In the genomic region with DNA sequence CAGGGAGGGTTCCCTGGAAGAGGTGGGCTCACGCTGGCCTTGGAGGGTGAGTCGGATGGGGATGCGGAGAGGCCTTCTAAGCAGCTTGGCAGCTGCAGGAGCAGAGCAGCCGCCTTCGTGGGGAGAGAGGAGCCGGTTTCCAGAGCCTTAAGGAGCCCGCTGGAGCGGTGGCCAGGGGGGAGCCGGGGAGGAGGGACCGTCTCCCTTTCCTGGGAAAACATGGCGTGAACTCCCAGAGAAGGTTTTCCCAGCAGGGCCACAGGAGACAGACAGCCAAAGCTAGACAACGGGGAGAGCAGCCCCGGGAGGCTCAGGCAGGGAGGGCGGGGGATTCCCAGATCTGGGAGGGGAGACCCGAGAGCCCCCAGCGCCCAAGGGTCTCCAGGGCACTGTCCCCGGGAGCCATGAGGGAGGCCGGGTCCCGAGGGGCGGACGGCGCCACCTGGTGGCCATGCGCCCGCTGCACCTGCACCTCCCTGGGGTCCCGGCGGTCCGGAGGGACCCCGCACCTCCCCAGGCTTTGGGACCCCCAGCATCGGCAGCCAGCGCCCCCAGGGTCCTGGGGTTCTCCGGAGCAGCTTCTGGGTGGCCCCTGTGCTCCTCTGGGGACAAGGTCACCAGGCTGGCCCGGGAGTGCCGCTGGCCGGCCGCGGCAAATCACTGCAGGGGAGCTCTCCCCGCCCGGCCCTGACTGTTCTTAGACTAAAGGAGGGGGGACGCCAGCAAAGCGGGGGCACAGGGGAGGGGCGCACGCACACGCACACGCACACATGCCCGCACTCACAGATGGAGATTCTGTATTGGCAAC, we compare ENCODE assay signal across 8 cellular contexts. TPM values are rescaled to one million over a fixed set of nuclear protein-coding genes. Genes with fewer than 3 reads are reported as not detected.
DNase-seq lines count a peak whose midpoint lies in the region; ATAC-seq, FAIRE-seq and TF ChIP-seq lines count a peak whose summit lies in the region.

No MANE protein-coding gene starts in this region.

- DNase-seq in AG10803 (ENCODE audit: low read depth) (peak; percentile 3), H7 (peak; percentile 99), MCF 10A (ENCODE audit: unreplicated experiment) (no peak), keratinocyte (ENCODE audit: low read depth, low spot score) (no peak), NCI-H1694 (lab: John Stamatoyannopoulos, UW) (no peak)
- DNase-seq in stimulated activated CD4-positive, alpha-beta T cell treated with anti-CD3 and anti-CD28 coated beads, Interleukin-4, amount 100 ng/mL, for 48 hours (ENCODE audit: low read depth in 2 of 2): peak; percentile 50 to 71

- peak; percentile 76 for TF ChIP-seq CTCF in AG10803 (conservative IDR thresholded peaks at IDR 0.05; ENCODE audit: low read length)
- TF ChIP-seq CTCF in VCaP (conservative IDR thresholded peaks at IDR 0.05): peak; percentile 95
- peak; percentile 97 for TF ChIP-seq CTCF in MCF 10A (IDR thresholded peaks at IDR 0.05; ENCODE audit: unreplicated experiment)
- TF ChIP-seq CTCF in keratinocyte (optimal IDR thresholded peaks at IDR 0.05 in 1 of 3, IDR thresholded peaks at IDR 0.05 in 1 of 3, conservative IDR thresholded peaks at IDR 0.05 in 1 of 3; ENCODE audit: extremely low read depth in 1 of 3, insufficient read depth in 2 of 3, low read length in 3 of 3): peak in 2 of 3 experiments; percentile 63 to 97

- H3K9me3 Mint-ChIP-seq in MCF 10A (ENCODE audit: unreplicated experiment): no peaks in the 10 kb centered on the region

- H3K79me2 ChIP-seq in keratinocyte (ENCODE audit: control insufficient read depth, insufficient read depth, low read length): peaks cover 23% of the 10 kb centered on the region

- H3K4me1 Mint-ChIP-seq in MCF 10A (ENCODE audit: insufficient read depth, unreplicated experiment): peaks cover 56% of the 10 kb centered on the region

- peaks cover 23% of the 10 kb centered on the region for H3K36me3 Mint-ChIP-seq in MCF 10A (ENCODE audit: insufficient read depth, unreplicated experiment)

- no peaks in the 10 kb centered on the region for H3K27me3 Mint-ChIP-seq in MCF 10A (ENCODE audit: insufficient read depth, unreplicated experiment)

- CTCF ChIA-PET in MCF 10A (lab: Yijun Ruan, JAX): interaction anchor here (0.6 to 5.8 kb wide), 49 partner anchors 8 to 322 kb away, joined by 3 to 171 read pairs (median 5); a partner anchor contains a TSS

- H3K9me1 ChIP-seq in keratinocyte (ENCODE audit: control insufficient read depth, extremely low read depth, insufficient read depth, low read length): peaks cover 2% of the 10 kb centered on the region

- H3K36me3 ChIP-seq in H7 (replicated peaks; ENCODE audit: control insufficient read depth, insufficient read depth, low read length) (no peaks in the 10 kb centered on the region), keratinocyte (ENCODE audit: control insufficient read depth in 2 of 2, extremely low read depth in 1 of 2, insufficient read depth in 2 of 2, low read length in 2 of 2) (no peaks in the 10 kb centered on the region)

- H3K27ac ChIP-seq in VCaP (peak overlapping the region; percentile 40; the same call in 1 of the 2 replicates), keratinocyte (ENCODE audit: control insufficient read depth, insufficient read depth, low read length) (no peak overlapping the region)

- no peak overlapping the region for H3K4me3 Mint-ChIP-seq in MCF 10A (ENCODE audit: unreplicated experiment)

- no peak for FAIRE-seq in keratinocyte (lab: Jason Lieb, UNC)

- ATAC-seq in HG03521 (IDR thresholded peaks at IDR 0.05; ENCODE audit: unreplicated experiment): no peak

- BruUV-seq in MCF 10A (replicated peaks; lab: Mats Ljungman, UMichigan): no TSS peak

- H3K9ac ChIP-seq in keratinocyte (ENCODE audit: control insufficient read depth, extremely low read depth, insufficient read depth, low read length): peak overlapping the region; percentile 13

- no peaks in the 10 kb centered on the region for H3K9me3 ChIP-seq in keratinocyte (ENCODE audit: control insufficient read depth, low read depth, low read length)

- no peaks in the 10 kb centered on the region for H4K20me1 ChIP-seq in keratinocyte (ENCODE audit: control insufficient read depth, extremely low read depth, insufficient read depth, low read length)

- H3K4me2 ChIP-seq in keratinocyte (ENCODE audit: control insufficient read depth, extremely low read depth, insufficient read depth, low read depth, low read length): no peak overlapping the region

- H3K4me1 ChIP-seq in keratinocyte (ENCODE audit: control insufficient read depth, extremely low read depth, insufficient read depth, low read length): peaks cover 95% of the 10 kb centered on the region

- H3K27ac Mint-ChIP-seq in MCF 10A (ENCODE audit: low read depth, unreplicated experiment): no peak overlapping the region

- dilution Hi-C loops in keratinocyte (cut with MboI; ENCODE audit: extremely low pct_ligation_motif_present, low sequenced_read_pairs): no loop called here

- H3K27me3 ChIP-seq in H7 (ENCODE audit: control insufficient read depth, insufficient read depth, low read length): no peaks in the 10 kb centered on the region
- no peaks in the 10 kb centered on the region for H3K27me3 ChIP-seq in keratinocyte (ENCODE audit: control insufficient read depth, extremely low read depth, insufficient read depth, low read length)

- H3K4me3 ChIP-seq in AG10803 (ENCODE audit: low read length) (no peak overlapping the region), H7 (ENCODE audit: insufficient read depth, low read depth, low read length) (peak overlapping the region; percentile 18), keratinocyte (ENCODE audit: control insufficient read depth in 2 of 3, extremely low read depth in 1 of 3, insufficient read depth in 2 of 3, low read depth in 1 of 3, low read length in 3 of 3) (peak overlapping the region in 1 of 3 experiments; percentile 9)

- intact Hi-C loops in MCF 10A (cut with micrococcal nuclease): loop anchor here (10.0 kb wide), 1 partner anchor 278 kb away; no protein-coding TSS in a partner anchor

- POLR2A ChIA-PET in MCF 10A (lab: Yijun Ruan, JAX): interaction anchor here (0.5 to 7.8 kb wide), 15 partner anchors 11 to 180 kb away, joined by 3 to 115 read pairs (median 4); a partner anchor contains a TSS

- peak overlapping the region; percentile 30 for H2AFZ ChIP-seq in keratinocyte (ENCODE audit: control insufficient read depth, low read length)

RNA-seq across cellular contexts. Expression of a gene that starts 2.4 kb away (rescaled TPM):
- total RNA-seq in H7 (2014; rRNA removed; shearing (Covaris generic)): not detected in 2 replicates
- 141 and 308 TPM in 2 replicates for total RNA-seq in MCF 10A (2022)
- polyA plus RNA-seq in keratinocyte: 19.3 to 26.4 TPM (median 22.3 TPM) in 3 replicates
- polyA plus RNA-seq in keratinocyte (2011; ENCODE audit: low read depth): 3.6 TPM
- 3.3 and 14.1 TPM in 2 replicates for polyA plus RNA-seq in keratinocyte (2011; cell fraction: cytosol; rRNA removed)
- 54.7 and 109 TPM in 2 replicates for polyA plus RNA-seq in keratinocyte (2011; cell fraction: nucleus; rRNA removed)
- 15.5 and 30.9 TPM in 2 replicates for polyA plus RNA-seq in keratinocyte (2012; ENCODE audit: low replicate concordance)
- polyA minus RNA-seq in keratinocyte: 2.3 to 3.8 TPM (median 2.6 TPM) in 3 replicates
- 17.8 TPM for polyA minus RNA-seq in keratinocyte (2011; cell fraction: cytosol; rRNA and poly(A)+ RNA removed)
- polyA minus RNA-seq in keratinocyte (2011; cell fraction: nucleus; rRNA and poly(A)+ RNA removed): 11.1 and 15.5 TPM in 2 replicates

RNA-seq across cellular contexts. Expression of a gene that starts 6.4 kb away (rescaled TPM):
- not detected in 2 replicates for total RNA-seq in H7 (2014; rRNA removed; shearing (Covaris generic))
- 43.3 and 77.7 TPM in 2 replicates for total RNA-seq in MCF 10A (2022)
- 7.5 to 10.7 TPM (median 9.4 TPM) in 3 replicates for polyA plus RNA-seq in keratinocyte
- polyA plus RNA-seq in keratinocyte (2011; ENCODE audit: low read depth): 13.2 TPM
- polyA plus RNA-seq in keratinocyte (2011; cell fraction: cytosol; rRNA removed): 0.74 and 1.1 TPM in 2 replicates
- 54.0 and 64.5 TPM in 2 replicates for polyA plus RNA-seq in keratinocyte (2011; cell fraction: nucleus; rRNA removed)
- 8.1 and 11.6 TPM in 2 replicates for polyA plus RNA-seq in keratinocyte (2012; ENCODE audit: low replicate concordance)
- 0.36 to 0.99 TPM in 2 of 3 replicates, not detected in the other for polyA minus RNA-seq in keratinocyte
- not detected for polyA minus RNA-seq in keratinocyte (2011; cell fraction: cytosol; rRNA and poly(A)+ RNA removed)
- 2.6 and 3.0 TPM in 2 replicates for polyA minus RNA-seq in keratinocyte (2011; cell fraction: nucleus; rRNA and poly(A)+ RNA removed)

RNA-seq across cellular contexts. Expression of a gene that starts 20.5 kb away (rescaled TPM):
- 0.35 and 2.0 TPM in 2 replicates for total RNA-seq in H7 (2014; rRNA removed; shearing (Covaris generic))
- 3.3 and 3.7 TPM in 2 replicates for total RNA-seq in MCF 10A (2022)
- 0.94 to 1.5 TPM (median 0.95 TPM) in 3 replicates for polyA plus RNA-seq in keratinocyte
- polyA plus RNA-seq in keratinocyte (2011; ENCODE audit: low read depth): 6.8 TPM
- 0.24 and 1.1 TPM in 2 replicates for polyA plus RNA-seq in keratinocyte (2011; cell fraction: cytosol; rRNA removed)
- polyA plus RNA-seq in keratinocyte (2011; cell fraction: nucleus; rRNA removed): 0.31 and 0.36 TPM in 2 replicates
- polyA plus RNA-seq in keratinocyte (2012; ENCODE audit: low replicate concordance): 0.38 and 1.1 TPM in 2 replicates
- polyA minus RNA-seq in keratinocyte: 0.16 to 1.0 TPM (median 0.74 TPM) in 3 replicates
- polyA minus RNA-seq in keratinocyte (2011; cell fraction: cytosol; rRNA and poly(A)+ RNA removed): not detected
- polyA minus RNA-seq in keratinocyte (2011; cell fraction: nucleus; rRNA and poly(A)+ RNA removed): not detected in 2 replicates

RNA-seq across cellular contexts. Expression of a gene that starts 59.3 kb away (rescaled TPM):
- total RNA-seq in H7 (2014; rRNA removed; shearing (Covaris generic)): not detected in 2 replicates
- total RNA-seq in MCF 10A (2022): not detected in 2 replicates
- polyA plus RNA-seq in keratinocyte: not detected in 3 replicates
- polyA plus RNA-seq in keratinocyte (2011; ENCODE audit: low read depth): not detected
- not detected in 2 replicates for polyA plus RNA-seq in keratinocyte (2011; cell fraction: cytosol; rRNA removed)
- not detected in 2 replicates for polyA plus RNA-seq in keratinocyte (2011; cell fraction: nucleus; rRNA removed)
- polyA plus RNA-seq in keratinocyte (2012; ENCODE audit: low replicate concordance): not detected in 2 replicates
- polyA minus RNA-seq in keratinocyte: not detected in 3 replicates
- polyA minus RNA-seq in keratinocyte (2011; cell fraction: cytosol; rRNA and poly(A)+ RNA removed): not detected
- not detected in 2 replicates for polyA minus RNA-seq in keratinocyte (2011; cell fraction: nucleus; rRNA and poly(A)+ RNA removed)

Comparison
In these comparisons a context has a peak if more than half of its experiments do, and no peak if none do; other contexts are left out.
1. DNase-seq: peak in AG10803 (single experiment), H7 (single experiment) and stimulated activated CD4-positive, alpha-beta T cell treated with anti-CD3 and anti-CD28 coated beads, Interleukin-4, amount 100 ng/mL, for 48 hours (2 of 2); none in MCF 10A (single experiment), keratinocyte (single experiment) and NCI-H1694 (single experiment).
2. RNA of a gene that starts 2.4 kb away (total RNA-seq): 141 to 308 TPM in MCF 10A; not detected in H7; every median in the first group is over 100 times any median in the second.
3. RNA of a gene that starts 6.4 kb away (total RNA-seq): 43.3 to 77.7 TPM in MCF 10A; not detected in H7; every median in the first group is over 10 times any median in the second.
4. Peak in every context shown above with its lines, with median percentiles within 50 percentile points of each other: CTCF ChIP-seq.